12 cellular contexts compared by ENCODE assay signal in genomic region chr22:48849963-48850657, GRCh38.
"Had no signal": no experiment of that assay in that cellular context is flagged by ENCODE, and none has a peak within 500 bp of the region (broad histone marks: within the 10 kb centered on the region; RNA-seq: fewer than 3 reads in every experiment).

No MANE protein-coding gene starts in this region.

- H3K36me3 ChIP-seq: colonic mucosa, gastrocnemius medialis, left ventricle myocardium inferior, thyroid gland, vagina had no signal

- H3K27me3 ChIP-seq: colonic mucosa, gastrocnemius medialis, thyroid gland, vagina had no signal

- H3K4me1 ChIP-seq: colonic mucosa, gastrocnemius medialis, left ventricle myocardium inferior, thyroid gland, vagina had no signal

- H3K27ac ChIP-seq: colonic mucosa, gastrocnemius medialis, left ventricle myocardium inferior, thyroid gland, vagina had no signal

- H3K9me3 Mint-ChIP-seq: activated naive CD4-positive, alpha-beta T cell treated with anti-CD3 and anti-CD28 coated beads for 36 hours; nephron progenitor cell had no signal

- H3K9me3 ChIP-seq: colonic mucosa, gastrocnemius medialis, left ventricle myocardium inferior, thyroid gland, vagina had no signal

- H3K27ac Mint-ChIP-seq: activated naive CD4-positive, alpha-beta T cell treated with anti-CD3 and anti-CD28 coated beads for 36 hours; activated T-cell treated with anti-CD3 and anti-CD28 coated beads, Interleukin-2, amount 50 U/mL, for 72 hours had no signal

- H3K4me3 ChIP-seq: colonic mucosa, gastrocnemius medialis, left ventricle myocardium inferior, thyroid gland, vagina had no signal

- ATAC-seq: activated T-cell treated with anti-CD3 and anti-CD28 coated beads, Interleukin-2, amount 50 U/mL, for 72 hours; gastrocnemius medialis had no signal

- DNase-seq: activated CD4-positive, alpha-beta T cell treated with anti-CD3 and anti-CD28 coated beads for 1 hour; activated CD4-positive, alpha-beta T cell treated with anti-CD3 and anti-CD28 coated beads, Interleukin-2, amount 50 U/mL, for 48 hours; activated naive CD4-positive, alpha-beta T cell treated with anti-CD3 and anti-CD28 coated beads for 36 hours; activated T-cell treated with anti-CD3 and anti-CD28 coated beads, Interleukin-2, amount 50 U/mL, for 72 hours; colonic mucosa; gastrocnemius medialis; islet precursor cell; left ventricle myocardium inferior; mesendoderm; nephron progenitor cell; thyroid gland had no signal

- H3K4me3 Mint-ChIP-seq: activated naive CD4-positive, alpha-beta T cell treated with anti-CD3 and anti-CD28 coated beads for 36 hours; activated T-cell treated with anti-CD3 and anti-CD28 coated beads, Interleukin-2, amount 50 U/mL, for 72 hours; nephron progenitor cell had no signal
